ENCODE assay signal across 12 cellular contexts in genomic region chr2:130588698-130589458, GRCh38. TPM values are rescaled to one million over a fixed set of nuclear protein-coding genes. Genes with fewer than 3 reads are reported as not detected.
DNase-seq lines count a peak whose midpoint lies in the region; ATAC-seq lines count a peak whose summit lies in the region.
"Not testable (repeated sequence)": the region's sequence is repeated elsewhere in the genome, so short reads cannot be mapped to it uniquely, and the experiment has no call there.
"Had no signal": no experiment of that assay in that cellular context is flagged by ENCODE, and none has a peak within 500 bp of the region (broad histone marks: within the 10 kb centered on the region; RNA-seq: fewer than 3 reads in every experiment).

No MANE protein-coding gene starts in this region.

- H3K9me3 Mint-ChIP-seq in activated naive CD8-positive, alpha-beta T cell treated with anti-CD3 and anti-CD28 coated beads for 36 hours; natural killer cell treated with Interleukin-12 subunit alpha and Interleukin-12 subunit beta and Interleukin-15 and Interleukin-18, amount 100 ng/mL, for 72 hours; stimulated activated naive CD8-positive, alpha-beta T cell treated with anti-CD3 and anti-CD28 coated beads, Interleukin-15, amount 100 ng/mL, for 72 hours: not testable (repeated sequence)

- H3K4me3 Mint-ChIP-seq in activated naive CD8-positive, alpha-beta T cell treated with anti-CD3 and anti-CD28 coated beads for 36 hours; natural killer cell treated with Interleukin-12 subunit alpha and Interleukin-12 subunit beta and Interleukin-15 and Interleukin-18, amount 100 ng/mL, for 72 hours; stimulated activated naive CD8-positive, alpha-beta T cell treated with anti-CD3 and anti-CD28 coated beads, Interleukin-15, amount 100 ng/mL, for 72 hours: not testable (repeated sequence)

- H3K27ac Mint-ChIP-seq in activated naive CD8-positive, alpha-beta T cell treated with anti-CD3 and anti-CD28 coated beads for 36 hours, result peak overlapping the region; percentile 56
- H3K27ac Mint-ChIP-seq in natural killer cell treated with Interleukin-12 subunit alpha and Interleukin-12 subunit beta and Interleukin-15 and Interleukin-18, amount 100 ng/mL, for 72 hours; stimulated activated naive CD8-positive, alpha-beta T cell treated with anti-CD3 and anti-CD28 coated beads, Interleukin-15, amount 100 ng/mL, for 72 hours: not testable (repeated sequence)

- not testable (repeated sequence) for H3K4me1 Mint-ChIP-seq in activated naive CD8-positive, alpha-beta T cell treated with anti-CD3 and anti-CD28 coated beads for 36 hours; natural killer cell treated with Interleukin-12 subunit alpha and Interleukin-12 subunit beta and Interleukin-15 and Interleukin-18, amount 100 ng/mL, for 72 hours (ENCODE audit: low read depth in 2 of 2); stimulated activated naive CD8-positive, alpha-beta T cell treated with anti-CD3 and anti-CD28 coated beads, Interleukin-15, amount 100 ng/mL, for 72 hours

- ATAC-seq in GM18868 (IDR thresholded peaks at IDR 0.05; ENCODE audit: unreplicated experiment), result peak; percentile 94
- peak; percentile 77 for ATAC-seq in GM21423 (IDR thresholded peaks at IDR 0.05; ENCODE audit: unreplicated experiment)
- peak; percentile 64 for ATAC-seq in HG02884 (IDR thresholded peaks at IDR 0.05; ENCODE audit: unreplicated experiment)
- peak; percentile 95 for ATAC-seq in HG03432 (IDR thresholded peaks at IDR 0.05; ENCODE audit: unreplicated experiment)
- peak; percentile 96 to 98 for ATAC-seq in natural killer cell treated with Interleukin-12 subunit alpha and Interleukin-12 subunit beta and Interleukin-15 and Interleukin-18, amount 100 ng/mL, for 72 hours
- ATAC-seq in stimulated activated naive CD8-positive, alpha-beta T cell treated with anti-CD3 and anti-CD28 coated beads, Interleukin-15, amount 100 ng/mL, for 72 hours, result peak; percentile 99

- not testable (repeated sequence) for H3K36me3 Mint-ChIP-seq in activated naive CD8-positive, alpha-beta T cell treated with anti-CD3 and anti-CD28 coated beads for 36 hours; natural killer cell treated with Interleukin-12 subunit alpha and Interleukin-12 subunit beta and Interleukin-15 and Interleukin-18, amount 100 ng/mL, for 72 hours

- peak; percentile 29 for DNase-seq in activated CD4-positive, alpha-beta T cell treated with anti-CD3 and anti-CD28 coated beads for 48 hours
- DNase-seq in activated naive CD8-positive, alpha-beta T cell treated with anti-CD3 and anti-CD28 coated beads for 36 hours, result peak; percentile 30
- DNase-seq in natural killer cell treated with Interleukin-12 subunit alpha and Interleukin-12 subunit beta and Interleukin-15 and Interleukin-18, amount 100 ng/mL, for 72 hours (ENCODE audit: low spot score), result peak; percentile 44
- DNase-seq in stimulated activated naive CD8-positive, alpha-beta T cell treated with anti-CD3 and anti-CD28 coated beads, Interleukin-15, amount 100 ng/mL, for 72 hours, result peak; percentile 25 to 43

- H3K27me3 Mint-ChIP-seq in activated naive CD8-positive, alpha-beta T cell treated with anti-CD3 and anti-CD28 coated beads for 36 hours; natural killer cell treated with Interleukin-12 subunit alpha and Interleukin-12 subunit beta and Interleukin-15 and Interleukin-18, amount 100 ng/mL, for 72 hours; stimulated activated naive CD8-positive, alpha-beta T cell treated with anti-CD3 and anti-CD28 coated beads, Interleukin-15, amount 100 ng/mL, for 72 hours: not testable (repeated sequence)

RNA-seq across cellular contexts. Expression of gene CFC1, which starts 10.5 kb away (rescaled TPM):
- total RNA-seq in activated naive CD8-positive, alpha-beta T cell treated with anti-CD3 and anti-CD28 coated beads for 36 hours, result not detected
- total RNA-seq in natural killer cell treated with Interleukin-12 subunit alpha and Interleukin-12 subunit beta and Interleukin-15 and Interleukin-18, amount 100 ng/mL, for 72 hours, result not detected
- total RNA-seq: activated CD8-positive, alpha-beta memory T cell treated with anti-CD3 and anti-CD28 coated beads for 36 hours; Caco-2 had no signal

RNA-seq across cellular contexts. Expression of gene POTEJ, which starts 22.4 kb away (rescaled TPM):
- total RNA-seq in activated naive CD8-positive, alpha-beta T cell treated with anti-CD3 and anti-CD28 coated beads for 36 hours, result not detected
- total RNA-seq in natural killer cell treated with Interleukin-12 subunit alpha and Interleukin-12 subunit beta and Interleukin-15 and Interleukin-18, amount 100 ng/mL, for 72 hours, result not detected
- total RNA-seq: activated CD8-positive, alpha-beta memory T cell treated with anti-CD3 and anti-CD28 coated beads for 36 hours; Caco-2; frontal cortex; left cardiac atrium had no signal

Comparison
In these comparisons a context has a peak if more than half of its experiments do, and no peak if none do; other contexts are left out.
1. Peak in every context shown above with its lines: DNase-seq and ATAC-seq.